Comparison of ENCODE assay signal across 16 cellular contexts in the genomic region with DNA sequence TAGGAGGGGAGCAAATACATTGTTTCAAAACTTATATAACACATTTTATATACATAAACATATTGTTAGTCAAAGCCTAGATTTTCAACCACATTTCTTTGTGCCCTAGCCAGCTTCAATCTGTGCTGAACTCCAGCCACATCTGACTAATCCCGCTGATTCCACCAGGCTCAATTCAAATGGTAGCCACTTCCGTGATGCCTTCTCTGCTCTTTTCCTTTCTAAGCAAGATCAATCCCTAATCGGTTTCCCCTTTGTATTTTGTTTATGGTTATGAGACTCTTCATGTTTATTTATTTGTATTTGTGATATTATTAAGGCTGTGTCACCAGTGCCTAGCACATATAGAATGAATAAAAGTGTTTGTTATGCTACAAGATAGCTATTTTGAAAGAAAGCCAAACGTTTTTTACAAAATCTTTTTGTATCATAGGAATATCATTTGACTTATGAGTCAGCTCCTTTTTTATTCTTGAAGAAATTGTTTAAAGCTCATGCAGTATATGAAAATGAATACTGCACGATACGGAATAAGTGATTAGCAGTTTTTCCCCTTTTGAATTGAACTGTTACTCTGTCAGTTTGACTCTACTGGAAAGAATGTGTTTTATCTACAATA.
DNase-seq lines count a peak whose midpoint lies in the region; ATAC-seq and TF ChIP-seq lines count a peak whose summit lies in the region.
"Had no signal": no experiment of that assay in that cellular context is flagged by ENCODE, and none has a peak within 500 bp of the region (broad histone marks: within the 10 kb centered on the region; RNA-seq: fewer than 3 reads in every experiment).

No MANE protein-coding gene starts in this region.

- no peak overlapping the region for H2AFZ ChIP-seq in GM23338

- H3K4me2 ChIP-seq in GM23338 = no peak overlapping the region

- no peak overlapping the region for H3K4me3 Mint-ChIP-seq in GM23338
- H3K4me3 Mint-ChIP-seq: activated naive CD4-positive, alpha-beta T cell treated with anti-CD3 and anti-CD28 coated beads, Interleukin-2, amount 50 U/mL, for 24 hours; CD8-positive, alpha-beta T cell had no signal

- DNase-seq in GM23338 (ENCODE audit: low spot score) = no peak
- DNase-seq in WERI-Rb-1 = peak; percentile 12
- DNase-seq in fibroblast of mammary gland (ENCODE audit: low read depth) = peak; percentile 65
- DNase-seq in retinal pigment epithelial cell (ENCODE audit: low read depth) = peak; percentile 70
- no peak for DNase-seq in activated naive CD4-positive, alpha-beta T cell treated with anti-CD3 and anti-CD28 coated beads, Interleukin-2, amount 50 U/mL, for 72 hours (ENCODE audit: low spot score in 2 of 2)
- no peak for DNase-seq in HuH-7.5 (ENCODE audit: low spot score)
- DNase-seq: CD8-positive, alpha-beta T cell; glutamatergic neuron; KBM-7; left cardiac atrium; naive thymus-derived CD4-positive, alpha-beta T cell; NCI-H1930; NCI-H774 had no signal

- peak; percentile 56 for ATAC-seq in GM23338
- no peak for ATAC-seq in HG02798 (IDR thresholded peaks at IDR 0.05; ENCODE audit: poor library complexity, unreplicated experiment)
- ATAC-seq in activated naive CD4-positive, alpha-beta T cell treated with anti-CD3 and anti-CD28 coated beads, Interleukin-2, amount 50 U/mL, for 72 hours = no peak
- ATAC-seq in GM18868 (IDR thresholded peaks at IDR 0.05; ENCODE audit: unreplicated experiment) = no peak
- ATAC-seq: CD8-positive, alpha-beta T cell; left cardiac atrium; naive thymus-derived CD4-positive, alpha-beta T cell had no signal

- no peaks in the 10 kb centered on the region for H3K27me3 Mint-ChIP-seq in GM23338 (ENCODE audit: insufficient read depth, low read depth, poor library complexity)

- H3K36me3 Mint-ChIP-seq in GM23338 (ENCODE audit: low read depth) = no peaks in the 10 kb centered on the region
- no peaks in the 10 kb centered on the region for H3K36me3 Mint-ChIP-seq in activated naive CD4-positive, alpha-beta T cell treated with anti-CD3 and anti-CD28 coated beads, Interleukin-2, amount 50 U/mL, for 72 hours
- H3K36me3 Mint-ChIP-seq: activated naive CD4-positive, alpha-beta T cell treated with anti-CD3 and anti-CD28 coated beads, Interleukin-2, amount 50 U/mL, for 24 hours; CD8-positive, alpha-beta T cell; naive thymus-derived CD4-positive, alpha-beta T cell had no signal

- H3K27me3 ChIP-seq in GM23338 (ENCODE audit: insufficient read depth) (no peaks in the 10 kb centered on the region), WERI-Rb-1 (ENCODE audit: insufficient read depth, low read depth, severe bottlenecking) (no peaks in the 10 kb centered on the region)

- H3K4me3 ChIP-seq in GM23338 (no peak overlapping the region), WERI-Rb-1 (ENCODE audit: low read depth, low read length) (no peak overlapping the region), fibroblast of mammary gland (ENCODE audit: control insufficient read depth, low read depth, low read length) (no peak overlapping the region), retinal pigment epithelial cell (ENCODE audit: low read length) (peak overlapping the region; percentile 28)

- TF ChIP-seq CTCF in GM23338 (conservative IDR thresholded peaks at IDR 0.05; ENCODE audit: low read depth in 2 of 2) (no peak), WERI-Rb-1 (IDR thresholded peaks at IDR 0.05; ENCODE audit: low read depth, low read length) (no peak), fibroblast of mammary gland (conservative IDR thresholded peaks at IDR 0.05; ENCODE audit: control insufficient read depth, insufficient read depth, low read depth, low read length) (no peak), retinal pigment epithelial cell (conservative IDR thresholded peaks at IDR 0.05; ENCODE audit: low read depth, low read length) (no peak)

- H3K27ac ChIP-seq in GM23338 (ENCODE audit: low read depth) (no peak overlapping the region), WERI-Rb-1 (no peak overlapping the region)

- H3K4me1 ChIP-seq in GM23338 (ENCODE audit: insufficient read depth) = peaks cover 6% of the 10 kb centered on the region; the same call in 1 of the 2 replicates

- no peaks in the 10 kb centered on the region for H3K9me2 ChIP-seq in GM23338 (ENCODE audit: insufficient read depth)

- no peaks in the 10 kb centered on the region for H3K9me3 ChIP-seq in WERI-Rb-1 (ENCODE audit: severe bottlenecking)

- H3F3A ChIP-seq in GM23338 (replicated peaks; ENCODE audit: low read depth) = no peaks in the 10 kb centered on the region

- H3K79me2 ChIP-seq in GM23338 (replicated peaks; ENCODE audit: insufficient read depth) = peaks cover 94% of the 10 kb centered on the region

- no peaks in the 10 kb centered on the region for H3K9me3 Mint-ChIP-seq in GM23338
- H3K9me3 Mint-ChIP-seq in activated naive CD4-positive, alpha-beta T cell treated with anti-CD3 and anti-CD28 coated beads, Interleukin-2, amount 50 U/mL, for 72 hours = no peaks in the 10 kb centered on the region
- H3K9me3 Mint-ChIP-seq: activated naive CD4-positive, alpha-beta T cell treated with anti-CD3 and anti-CD28 coated beads, Interleukin-2, amount 50 U/mL, for 24 hours; CD8-positive, alpha-beta T cell; naive thymus-derived CD4-positive, alpha-beta T cell had no signal

- H3K36me3 ChIP-seq in GM23338 (ENCODE audit: insufficient read depth) (no peaks in the 10 kb centered on the region), WERI-Rb-1 (peaks cover 3% of the 10 kb centered on the region; the same call in 1 of the 2 replicates)

- peaks cover 31% of the 10 kb centered on the region for H3K4me1 Mint-ChIP-seq in GM23338

- peaks cover 5% of the 10 kb centered on the region for H4K20me1 ChIP-seq in GM23338 (replicated peaks; ENCODE audit: insufficient read depth)

- H3K27ac Mint-ChIP-seq in GM23338 = peak overlapping the region; percentile 63; the same call in 1 of the 2 replicates
- H3K27ac Mint-ChIP-seq in activated naive CD4-positive, alpha-beta T cell treated with anti-CD3 and anti-CD28 coated beads, Interleukin-2, amount 50 U/mL, for 72 hours = no peak overlapping the region
- H3K27ac Mint-ChIP-seq: activated naive CD4-positive, alpha-beta T cell treated with anti-CD3 and anti-CD28 coated beads, Interleukin-2, amount 50 U/mL, for 24 hours; naive thymus-derived CD4-positive, alpha-beta T cell had no signal

TF ChIP-seq in GM23338, 12 proteins besides CTCF, POLR2A, EP300 and RAD21 (continues in another document):
- TF ChIP-seq NANOG (IDR thresholded peaks at IDR 0.05; ENCODE audit: borderline replicate concordance) = no peak
- TF ChIP-seq STAT1 (IDR thresholded peaks at IDR 0.05; ENCODE audit: unreplicated experiment) = no peak
- no peak for TF ChIP-seq REST (IDR thresholded peaks at IDR 0.05; ENCODE audit: unreplicated experiment)
- no peak for TF ChIP-seq ZNF114 (CRISPR knock-in tag; IDR thresholded peaks at IDR 0.05)

Comparison
In these comparisons a context has a peak if more than half of its experiments do, and no peak if none do; other contexts are left out.
1. DNase-seq: peak in WERI-Rb-1 (single experiment), fibroblast of mammary gland (single experiment) and retinal pigment epithelial cell (single experiment); none in GM23338 (single experiment), activated naive CD4-positive, alpha-beta T cell treated with anti-CD3 and anti-CD28 coated beads, Interleukin-2, amount 50 U/mL, for 72 hours (0 of 2) and HuH-7.5 (single experiment).